In the genomic region with DNA sequence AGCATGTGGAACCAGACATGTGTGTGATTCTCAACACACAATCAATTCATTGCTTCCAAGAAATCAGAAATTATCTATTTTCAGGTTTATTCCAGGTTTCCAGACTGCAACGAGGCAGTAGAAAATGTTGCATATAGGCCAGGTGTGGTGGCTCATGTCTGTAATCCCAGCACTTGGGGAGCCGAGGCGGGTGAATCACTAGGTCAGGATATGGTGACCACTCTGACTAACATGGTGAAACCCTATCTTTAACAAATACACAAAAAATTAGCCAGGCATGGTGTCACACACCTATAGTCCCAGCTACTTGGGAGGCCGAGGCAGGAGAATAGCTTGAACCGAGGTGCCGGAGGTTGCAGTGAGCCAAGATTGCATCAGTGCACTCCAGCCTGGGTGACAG, we compare ENCODE assay signal across 14 cellular contexts.
DNase-seq lines count a peak whose midpoint lies in the region; ATAC-seq and TF ChIP-seq lines count a peak whose summit lies in the region.
"Had no signal": no experiment of that assay in that cellular context is flagged by ENCODE, and none has a peak within 500 bp of the region (broad histone marks: within the 10 kb centered on the region; RNA-seq: fewer than 3 reads in every experiment).

No MANE protein-coding gene starts in this region.

- H3K27me3 ChIP-seq in RWPE2 (ENCODE audit: insufficient read depth, poor library complexity, severe bottlenecking): no peaks in the 10 kb centered on the region
- no peaks in the 10 kb centered on the region for H3K27me3 ChIP-seq in neural progenitor cell

- peak; percentile 50; the same call in 1 of the 3 replicates for ATAC-seq in RWPE2 (ENCODE audit: low read depth)
- no peak for ATAC-seq in HG02678 (IDR thresholded peaks at IDR 0.05; ENCODE audit: unreplicated experiment)
- ATAC-seq in omental fat pad (ENCODE audit: low FRiP score): no peak
- ATAC-seq: HCT116 had no signal

- H3K4me3 Mint-ChIP-seq in neural progenitor cell: no peak overlapping the region
- H3K4me3 Mint-ChIP-seq: CD4-positive, alpha-beta memory T cell; H9 had no signal

- DNase-seq in RWPE2 (ENCODE audit: low spot score): no peak
- no peak for DNase-seq in epithelial cell of prostate (ENCODE audit: low read depth, low spot score)
- peak; percentile 7 for DNase-seq in renal cortical epithelial cell (ENCODE audit: low read depth)
- DNase-seq in neural progenitor cell (ENCODE audit: low spot score): no peak
- no peak for DNase-seq in omental fat pad (ENCODE audit: low spot score)
- DNase-seq: C1 segment of cervical spinal cord; Calu3; CD4-positive, alpha-beta memory T cell; COR-L47; DND-41; GM23248; H9 had no signal

- H3K4me1 ChIP-seq in RWPE2 (ENCODE audit: insufficient read depth, poor library complexity, severe bottlenecking) (peaks cover 4% of the 10 kb centered on the region), neural progenitor cell (no peaks in the 10 kb centered on the region)

- H3K36me3 ChIP-seq in RWPE2 (ENCODE audit: low read depth): no peaks in the 10 kb centered on the region
- no peaks in the 10 kb centered on the region for H3K36me3 ChIP-seq in neural progenitor cell

- H4K20me1 ChIP-seq in neural progenitor cell (ENCODE audit: low read depth): no peaks in the 10 kb centered on the region

- H3K27ac Mint-ChIP-seq in neural progenitor cell: no peak overlapping the region
- H3K27ac Mint-ChIP-seq: CD4-positive, alpha-beta memory T cell; H9 had no signal

- no peak overlapping the region for H2AFZ ChIP-seq in neural progenitor cell (replicated peaks)
- H2AFZ ChIP-seq: GM23248 had no signal

- no peaks in the 10 kb centered on the region for H3K4me1 Mint-ChIP-seq in neural progenitor cell
- H3K4me1 Mint-ChIP-seq: CD4-positive, alpha-beta memory T cell; H9 had no signal

- H3K79me2 ChIP-seq in neural progenitor cell (ENCODE audit: low read depth): no peaks in the 10 kb centered on the region

- H3K9ac ChIP-seq in neural progenitor cell: no peak overlapping the region
- H3K9ac ChIP-seq: GM23248 had no signal

- H3K9me3 Mint-ChIP-seq in neural progenitor cell: no peaks in the 10 kb centered on the region
- H3K9me3 Mint-ChIP-seq: CD4-positive, alpha-beta memory T cell; H9 had no signal

- H3K36me3 Mint-ChIP-seq in neural progenitor cell: no peaks in the 10 kb centered on the region
- H3K36me3 Mint-ChIP-seq: CD4-positive, alpha-beta memory T cell had no signal

- TF ChIP-seq CTCF in RWPE2 (IDR thresholded peaks at IDR 0.05; ENCODE audit: poor library complexity, severe bottlenecking) (no peak), neural progenitor cell (IDR thresholded peaks at IDR 0.05) (no peak), omental fat pad (IDR thresholded peaks at IDR 0.05) (no peak)

- no peaks in the 10 kb centered on the region for H3F3A ChIP-seq in neural progenitor cell (ENCODE audit: low read depth)

- no peak overlapping the region for H3K27ac ChIP-seq in RWPE2 (ENCODE audit: poor library complexity, severe bottlenecking)
- H3K27ac ChIP-seq in epithelial cell of prostate: peak overlapping the region; percentile 56
- H3K27ac ChIP-seq in neural progenitor cell: no peak overlapping the region
- H3K27ac ChIP-seq: GM23248 had no signal

- no peaks in the 10 kb centered on the region for H3K27me3 Mint-ChIP-seq in neural progenitor cell (ENCODE audit: insufficient read depth, low read depth)
- H3K27me3 Mint-ChIP-seq: CD4-positive, alpha-beta memory T cell had no signal

- H3K4me2 ChIP-seq in neural progenitor cell: no peak overlapping the region

- H3K4me3 ChIP-seq in RWPE2 (ENCODE audit: severe bottlenecking) (no peak overlapping the region), neural progenitor cell (no peak overlapping the region)
- H3K4me3 ChIP-seq: GM23248 had no signal

- H3K9me3 ChIP-seq in RWPE2 (ENCODE audit: severe bottlenecking) (no peaks in the 10 kb centered on the region), neural progenitor cell (ENCODE audit: low read depth) (no peaks in the 10 kb centered on the region)
